In the genomic region with DNA sequence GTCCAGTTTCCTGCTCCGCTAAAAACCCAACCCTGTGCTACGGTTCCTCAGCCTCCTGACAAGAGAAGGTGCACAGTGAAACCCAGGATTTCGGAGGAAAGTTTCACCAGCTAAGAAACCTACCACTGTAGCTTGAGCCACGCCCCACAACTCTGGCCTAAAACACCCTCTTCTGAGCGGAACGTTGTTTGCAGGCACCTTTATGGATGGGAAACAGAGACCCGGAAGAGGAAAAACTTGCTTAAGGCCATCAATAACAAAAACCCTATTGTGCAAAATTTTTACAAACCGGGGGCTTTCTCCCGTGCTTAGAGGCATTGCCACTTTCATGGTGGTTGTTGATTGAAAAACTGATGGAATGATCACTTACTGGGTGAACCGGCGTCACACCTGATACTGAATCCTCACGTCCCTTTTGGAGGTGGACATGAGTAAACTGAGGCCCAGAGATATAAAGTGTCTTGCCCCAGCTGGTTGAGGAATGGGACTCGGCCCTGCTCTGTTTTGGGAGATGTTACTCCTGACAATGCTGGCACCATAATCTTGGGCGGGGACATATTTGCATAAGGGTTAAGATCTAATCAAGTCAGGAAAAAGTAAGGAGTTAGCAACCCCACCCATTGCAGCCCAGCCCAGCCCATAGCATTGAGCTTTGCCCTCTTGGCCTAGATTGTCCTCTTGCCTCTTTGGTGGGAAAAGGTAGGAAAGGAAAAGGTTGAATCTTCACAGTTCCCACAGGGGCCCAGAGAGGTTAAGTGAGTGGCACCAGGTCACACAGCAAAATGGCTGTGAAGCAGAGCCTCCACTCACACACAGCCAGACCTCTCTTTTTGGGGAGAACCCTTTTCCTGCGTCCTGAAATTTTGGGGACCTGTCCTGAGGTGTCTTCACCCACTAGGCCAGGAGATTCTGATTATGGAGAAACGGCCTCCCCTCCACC, we compare ENCODE assay signal across 8 cellular contexts. TPM values are rescaled to one million over a fixed set of nuclear protein-coding genes. Genes with fewer than 3 reads are reported as not detected.
DNase-seq lines count a peak whose midpoint lies in the region; ATAC-seq and TF ChIP-seq lines count a peak whose summit lies in the region.

No MANE protein-coding gene starts in this region.

- H3K4me1 ChIP-seq in muscle layer of colon (ENCODE audit: insufficient read depth, low read length) = no peaks in the 10 kb centered on the region

- DNase-seq in GM12864 (ENCODE audit: low read depth) = no peak
- DNase-seq in RKO (ENCODE audit: low spot score) = peak; percentile 73
- DNase-seq in dorsolateral prefrontal cortex = no peak
- DNase-seq in glomerular visceral epithelial cell (ENCODE audit: extremely low spot score) = no peak
- no peak for DNase-seq in Kasumi-1 (lab: John Stamatoyannopoulos, UW)
- DNase-seq in SIG-M5 treated with dmso at 0.1 percent for 504 hours (lab: John Stamatoyannopoulos, UW; ENCODE audit: unreplicated experiment) = no peak

- no peak for ATAC-seq in HG02798 (IDR thresholded peaks at IDR 0.05; ENCODE audit: poor library complexity, unreplicated experiment)

- H3K36me3 ChIP-seq in muscle layer of colon (ENCODE audit: insufficient read depth, low read length) = no peaks in the 10 kb centered on the region

- intact Hi-C loops in dorsolateral prefrontal cortex (cut with DNase I) = loop anchor here in 1 of 2 donors (10.0 kb wide), 1 partner anchor 313 kb away; no protein-coding TSS in a partner anchor

- H3K9me3 ChIP-seq in muscle layer of colon (ENCODE audit: low read length) = no peaks in the 10 kb centered on the region

- peak overlapping the region; percentile 49 for H3K4me3 ChIP-seq in GM12864 (ENCODE audit: low read depth, low read length)
- peak overlapping the region; percentile 35 to 71 (median 58) for H3K4me3 ChIP-seq in dorsolateral prefrontal cortex
- H3K4me3 ChIP-seq in muscle layer of colon (ENCODE audit: low read depth in 1 of 2, low read length in 2 of 2) = peak overlapping the region; percentile 30 to 63

- TF ChIP-seq CTCF in GM12864 (IDR thresholded peaks at IDR 0.05; ENCODE audit: low read depth, low read length, missing control alignments) = no peak
- TF ChIP-seq CTCF in dorsolateral prefrontal cortex (IDR thresholded peaks at IDR 0.05 in 54 of 56, conservative IDR thresholded peaks at IDR 0.05 in 2 of 56; ENCODE audit: low read depth in 1 of 56, partially characterized antibody in 56 of 56) = no peak

- H3K9ac ChIP-seq in muscle layer of colon (ENCODE audit: low read length) = no peak overlapping the region

- H3K27ac ChIP-seq in dorsolateral prefrontal cortex (peak overlapping the region in 11 of 59 donors; percentile 12 to 78 (median 41)), muscle layer of colon (ENCODE audit: low read depth, low read length) (peak overlapping the region; percentile 62)

- H3K27me3 ChIP-seq in dorsolateral prefrontal cortex (no peaks in the 10 kb centered on the region), muscle layer of colon (ENCODE audit: control insufficient read depth in 1 of 2, insufficient read depth in 2 of 2, low read length in 2 of 2) (no peaks in the 10 kb centered on the region)

RNA-seq across cellular contexts. Expression of a gene that starts 23.2 kb away (rescaled TPM):
- total RNA-seq in dorsolateral prefrontal cortex = 10 to 100 TPM in 4 of 120 experiments, 1 to 10 TPM in 116; 1.4 to 17.8 (median 4.7) TPM
